ENCODE assay signal across 1 cellular context in the genomic region with DNA sequence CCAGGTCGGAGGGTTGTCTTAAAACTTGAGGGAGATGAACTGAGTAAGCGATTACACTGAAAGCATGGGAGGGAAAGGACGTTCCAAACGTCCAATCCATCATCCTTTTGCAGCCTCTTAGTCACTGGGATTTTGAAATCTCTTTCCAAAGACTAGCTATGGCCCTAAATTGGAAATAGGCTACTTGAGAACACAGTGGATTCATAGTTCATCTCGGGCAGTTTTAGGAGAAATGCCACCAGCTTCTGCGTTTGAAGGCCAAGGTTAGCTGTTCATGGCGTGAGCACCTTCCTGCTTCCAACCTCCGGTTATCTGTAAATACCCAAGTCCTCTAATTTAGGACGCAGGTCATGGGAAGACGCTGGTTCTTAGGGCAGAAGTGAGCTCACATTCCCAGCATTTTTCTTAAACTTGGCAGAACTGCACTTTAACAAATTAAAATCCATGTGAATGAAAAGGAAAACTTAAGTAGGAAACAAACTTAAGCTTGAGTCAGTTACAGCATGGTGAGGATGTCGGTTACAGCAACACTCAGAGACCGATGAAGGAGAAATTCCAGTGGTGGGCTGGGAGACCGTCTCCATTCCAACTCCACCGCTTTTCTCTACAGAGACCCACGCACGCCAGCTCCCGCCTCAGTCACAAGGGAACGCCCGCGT.
TF ChIP-seq lines count a peak whose summit lies in the region.

No MANE protein-coding gene starts in this region.

TF ChIP-seq in GM12878, 131 proteins besides CTCF, POLR2A, EP300 and RAD21 (continued from another document):
- TF ChIP-seq, protein P1, sequence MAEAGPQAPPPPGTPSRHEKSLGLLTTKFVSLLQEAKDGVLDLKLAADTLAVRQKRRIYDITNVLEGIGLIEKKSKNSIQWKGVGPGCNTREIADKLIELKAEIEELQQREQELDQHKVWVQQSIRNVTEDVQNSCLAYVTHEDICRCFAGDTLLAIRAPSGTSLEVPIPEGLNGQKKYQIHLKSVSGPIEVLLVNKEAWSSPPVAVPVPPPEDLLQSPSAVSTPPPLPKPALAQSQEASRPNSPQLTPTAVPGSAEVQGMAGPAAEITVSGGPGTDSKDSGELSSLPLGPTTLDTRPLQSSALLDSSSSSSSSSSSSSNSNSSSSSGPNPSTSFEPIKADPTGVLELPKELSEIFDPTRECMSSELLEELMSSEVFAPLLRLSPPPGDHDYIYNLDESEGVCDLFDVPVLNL (IDR thresholded peaks at IDR 0.05; ENCODE audit: low read depth, low read length) = no peak
- no peak for TF ChIP-seq NFIC (IDR thresholded peaks at IDR 0.05; ENCODE audit: low read depth, low read length)
